In genomic region chr10:89384474-89385324, GRCh38 we compare ENCODE assay signal across 15 cellular contexts. TPM values are rescaled to one million over a fixed set of nuclear protein-coding genes. Genes with fewer than 3 reads are reported as not detected.
DNase-seq lines count a peak whose midpoint lies in the region; ATAC-seq, FAIRE-seq and TF ChIP-seq lines count a peak whose summit lies in the region.
"Had no signal": no experiment of that assay in that cellular context is flagged by ENCODE, and none has a peak within 500 bp of the region (broad histone marks: within the 10 kb centered on the region; RNA-seq: fewer than 3 reads in every experiment).

No MANE protein-coding gene starts in this region.

- no peaks in the 10 kb centered on the region for H3K27me3 ChIP-seq in skeletal muscle tissue (ENCODE audit: control insufficient read depth in 3 of 3, insufficient read depth in 3 of 3, low read length in 3 of 3)

- in situ Hi-C loops in G401 (cut with HindIII; ENCODE audit: low sequenced_read_pairs) = no loop called here

- no peak overlapping the region for H3K9ac ChIP-seq in skeletal muscle tissue (ENCODE audit: low read depth in 1 of 3, low read length in 3 of 3)

- no peak for TF ChIP-seq CTCF in fibroblast of pulmonary artery (IDR thresholded peaks at IDR 0.05; ENCODE audit: low read length, missing control alignments)

- FAIRE-seq in GM19239 (lab: Jason Lieb, UNC) = peak; percentile 28

- H3K4me1 ChIP-seq in skeletal muscle tissue (ENCODE audit: control insufficient read depth in 3 of 3, insufficient read depth in 3 of 3, low read length in 3 of 3) = no peaks in the 10 kb centered on the region

- DNase-seq in GM19239 (ENCODE audit: insufficient read length, low spot score) = no peak
- peak; percentile 74 for DNase-seq in NOMO-1 treated with dmso at 0.1 percent for 144 hours (lab: John Stamatoyannopoulos, UW; ENCODE audit: unreplicated experiment)
- peak; percentile 18 for DNase-seq in fibroblast of pulmonary artery (ENCODE audit: low read depth)
- DNase-seq in G401 (ENCODE audit: low spot score) = no peak
- DNase-seq: activated CD8-positive, alpha-beta memory T cell treated with anti-CD3 and anti-CD28 coated beads, Interleukin-2, amount 50 U/mL, for 4 hours; activated naive CD8-positive, alpha-beta T cell treated with anti-CD3 and anti-CD28 coated beads for 36 hours; CD8-positive, alpha-beta memory T cell; EL; mesenchymal stem cell; NCI-H187 treated with DMSO at 0.1 percent for 48 hours; NCI-H524; stimulated activated naive CD8-positive, alpha-beta T cell treated with anti-CD3 and anti-CD28 coated beads, Interleukin-15, amount 100 ng/mL, for 72 hours had no signal

- H3K4me3 ChIP-seq in fibroblast of pulmonary artery (replicated peaks; ENCODE audit: low read depth, low read length) (no peak overlapping the region), skeletal muscle tissue (ENCODE audit: low read length in 3 of 3) (no peak overlapping the region)

- H3K9me3 ChIP-seq in skeletal muscle tissue (ENCODE audit: control insufficient read depth in 3 of 3, low read length in 3 of 3) = no peaks in the 10 kb centered on the region

- H3K27ac ChIP-seq in skeletal muscle tissue (ENCODE audit: low read depth, low read length) = peak overlapping the region; percentile 47

- ATAC-seq in activated CD4-positive, CD25-positive, alpha-beta regulatory T cell treated with anti-CD3 and anti-CD28 coated beads, Interleukin-2, amount 50 U/mL, for 24 hours = no peak
- no peak for ATAC-seq in GM21576 (IDR thresholded peaks at IDR 0.05; ENCODE audit: unreplicated experiment)
- ATAC-seq: stimulated activated naive CD8-positive, alpha-beta T cell treated with anti-CD3 and anti-CD28 coated beads, Interleukin-15, amount 100 ng/mL, for 72 hours had no signal

- H3K36me3 ChIP-seq in skeletal muscle tissue (ENCODE audit: control insufficient read depth in 3 of 3, insufficient read depth in 3 of 3, low read length in 3 of 3) = no peaks in the 10 kb centered on the region

RNA-seq across cellular contexts. Expression of gene IFIT1B, which starts 6.8 kb away (rescaled TPM):
- total RNA-seq in skeletal muscle tissue = 2.1 TPM
- total RNA-seq in G401 (2014; rRNA removed; shearing (Covaris generic)) = not detected in 2 replicates
- total RNA-seq: activated naive CD8-positive, alpha-beta T cell treated with anti-CD3 and anti-CD28 coated beads for 36 hours; CD8-positive, alpha-beta memory T cell had no signal

RNA-seq across cellular contexts. Expression of gene IFIT1, which starts 7.7 kb away (rescaled TPM):
- total RNA-seq in skeletal muscle tissue = 34.4 TPM
- total RNA-seq in G401 (2014; rRNA removed; shearing (Covaris generic)) = 19.2 and 21.7 TPM in 2 replicates

RNA-seq across cellular contexts. Expression of gene IFIT5, which starts 29.7 kb away (rescaled TPM):
- total RNA-seq in skeletal muscle tissue = 9.9 TPM
- 2.4 and 2.5 TPM in 2 replicates for total RNA-seq in G401 (2014; rRNA removed; shearing (Covaris generic))

RNA-seq across cellular contexts. Expression of gene IFIT3, which starts 56.9 kb away (rescaled TPM):
- 12.0 TPM for total RNA-seq in skeletal muscle tissue
- 2.4 and 2.7 TPM in 2 replicates for total RNA-seq in G401 (2014; rRNA removed; shearing (Covaris generic))

Comparison
In these comparisons a context has a peak if more than half of its experiments do, and no peak if none do; other contexts are left out.
1. DNase-seq: peak in NOMO-1 treated with dmso at 0.1 percent for 144 hours (single experiment) and fibroblast of pulmonary artery (single experiment); none in GM19239 (single experiment) and G401 (single experiment).